ENCODE assay signal across 21 cellular contexts in the genomic region with DNA sequence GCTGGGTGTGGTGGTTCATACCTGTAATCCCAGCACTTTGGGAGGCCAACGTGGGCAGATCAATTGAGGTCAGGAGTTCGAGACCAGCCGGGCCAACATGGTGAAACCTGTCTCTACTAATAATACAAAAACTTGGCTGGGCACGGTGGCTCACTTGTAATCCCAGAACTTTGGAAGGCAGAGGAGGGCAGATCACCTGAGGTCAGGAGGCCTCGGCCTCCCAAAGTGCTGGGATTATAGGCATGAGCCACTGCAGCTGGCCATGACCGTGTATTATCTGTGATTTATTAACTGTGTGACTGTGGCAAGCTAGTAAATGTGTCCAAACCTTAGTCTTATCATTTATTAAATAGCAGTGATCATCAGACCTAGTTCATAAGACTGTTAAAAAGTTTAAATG.
"Had no signal": no experiment of that assay in that cellular context is flagged by ENCODE, and none has a peak within 500 bp of the region (broad histone marks: within the 10 kb centered on the region; RNA-seq: fewer than 3 reads in every experiment).

No MANE protein-coding gene starts in this region.

- DNase-seq: KBM-7, NCI-H1048, NCI-H1105, NCI-H1417, NCI-H146, NCI-H1694 treated with DMSO at 0.1 percent for 48 hours, NCI-H2029, NCI-H2081 treated with DMSO at 0.1 percent for 48 hours, NCI-H2171, NCI-H226, NCI-H446, NCI-H510A, NCI-H524 treated with DMSO at 0.1 percent for 48 hours, NCI-H69, NCI-H774, Right ventricle myocardium superior, RPMI8226, SK-N-SH had no signal

- H3K4me2 ChIP-seq: SK-N-SH had no signal

- FAIRE-seq: HTR-8/SVneo, RCC 7860 had no signal

- H3K9ac ChIP-seq: SK-N-SH had no signal

- H3K27ac ChIP-seq: HL-60 had no signal

- H3K9me3 ChIP-seq: SK-N-SH had no signal
